2 cellular contexts compared by ENCODE assay signal in the genomic region with DNA sequence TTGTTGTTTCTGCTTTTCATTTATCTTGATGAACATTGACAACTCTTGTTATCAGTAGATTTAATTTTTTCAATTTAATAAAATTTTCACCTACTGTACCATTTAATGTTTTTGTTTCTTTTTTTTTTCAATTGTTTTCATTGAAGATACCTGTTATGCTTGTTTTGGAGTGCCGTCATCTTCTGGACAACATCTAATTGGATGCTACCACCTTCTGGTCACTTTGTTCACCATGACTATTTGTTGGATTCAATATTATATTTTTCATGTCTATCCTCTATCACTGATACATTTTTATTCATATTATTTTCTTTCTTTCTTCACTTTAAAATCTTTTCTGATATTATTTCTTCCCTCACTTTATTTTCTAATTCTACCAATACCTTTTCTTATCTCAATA.
TF ChIP-seq lines count a peak whose summit lies in the region.

No MANE protein-coding gene starts in this region.

TF ChIP-seq in HEK293, 187 proteins besides CTCF, POLR2A, EP300 and RAD21:
- TF ChIP-seq ZNF654 (tag by site-specific recombination; IDR thresholded peaks at IDR 0.05; ENCODE audit: low read depth) (0 out of 2 replicates have a peak, but pooled peaks have one; percentile 4), ZFP41 (tag by site-specific recombination; IDR thresholded peaks at IDR 0.05; ENCODE audit: borderline replicate concordance) (no peak)
TF ChIP-seq in HEK293: peak in this region for 1.

TF ChIP-seq in H1, 55 proteins besides CTCF, POLR2A, EP300 and RAD21:
- TF ChIP-seq NRF1 (IDR thresholded peaks at IDR 0.05; ENCODE audit: low read depth, low read length) (no peak), SIX5 (IDR thresholded peaks at IDR 0.05; ENCODE audit: low read depth, low read length) (no peak), FOSL1 (IDR thresholded peaks at IDR 0.05; ENCODE audit: insufficient read depth, low read depth, low read length) (no peak), RBBP5 (IDR thresholded peaks at IDR 0.05; ENCODE audit: borderline replicate concordance, low read depth, low read length) (no peak), KDM1A (IDR thresholded peaks at IDR 0.05; ENCODE audit: borderline replicate concordance, low read length) (no peak), CBX5 (IDR thresholded peaks at IDR 0.05; ENCODE audit: low read depth, low read length) (no peak), JUN (IDR thresholded peaks at IDR 0.05; ENCODE audit: low read depth, low read length) (no peak), EZH2 (IDR thresholded peaks at IDR 0.05; ENCODE audit: low read depth, low read length, severe bottlenecking) (no peak), PHF8 (conservative IDR thresholded peaks at IDR 0.05; ENCODE audit: low read depth, low read length) (no peak), YY1 (IDR thresholded peaks at IDR 0.05; ENCODE audit: low read depth, low read length) (no peak), CREB1 (IDR thresholded peaks at IDR 0.05) (no peak), CHD2 (IDR thresholded peaks at IDR 0.05; ENCODE audit: low read length) (no peak), TCF12 (IDR thresholded peaks at IDR 0.05; ENCODE audit: low read depth, low read length) (no peak), KDM5A (IDR thresholded peaks at IDR 0.05; ENCODE audit: low read length) (no peak), SP2 (IDR thresholded peaks at IDR 0.05; ENCODE audit: low read length) (no peak), TEAD4 (IDR thresholded peaks at IDR 0.05; ENCODE audit: low read depth, low read length) (no peak), ASH2L (IDR thresholded peaks at IDR 0.05; ENCODE audit: low read length) (no peak), SUZ12 (IDR thresholded peaks at IDR 0.05; ENCODE audit: low read length) (no peak), CEBPB (IDR thresholded peaks at IDR 0.05; ENCODE audit: low read depth, low read length) (no peak)
